ENCODE assay signal across 8 cellular contexts in genomic region chr9:5437254-5438216, GRCh38. TPM values are rescaled to one million over a fixed set of nuclear protein-coding genes. Genes with fewer than 3 reads are reported as not detected.
A peak's percentile ranks its signal among the peaks of the same experiment; 100 is the strongest.
DNase-seq lines count a peak whose midpoint lies in the region; ATAC-seq lines count a peak whose summit lies in the region.

Gene PLGRKT, minus strand, starts transcription at chr9:5437925. Its CDS starts 5,948 bp downstream, at chr9:5431977.

- DNase-seq in Ammon's horn (ENCODE audit: low spot score) (peak; percentile 98), NCI-H460 (ENCODE audit: extremely low read depth, low read depth) (peak; percentile 89), cerebellum (ENCODE audit: low spot score) (peak; percentile 94), islet precursor cell (peak; percentile 98)
- peak; percentile 82 for DNase-seq in activated CD4-positive, alpha-beta T cell treated with anti-CD3 and anti-CD28 coated beads for 1 hour
- peak; percentile 81 to 86 (median 85) for DNase-seq in stimulated activated CD4-positive, alpha-beta T cell treated with anti-CD3 and anti-CD28 coated beads, Interleukin-12 subunit alpha, Interleukin-12 subunit beta, amount 100 ng/mL, for 48 hours (ENCODE audit: low read depth in 2 of 3, low spot score in 1 of 3)

- ATAC-seq in GM19043 (IDR thresholded peaks at IDR 0.05; ENCODE audit: low read depth, unreplicated experiment) (peak; percentile 75), HG03378 (IDR thresholded peaks at IDR 0.05; ENCODE audit: unreplicated experiment) (peak; percentile 75)

RNA-seq across cellular contexts. Expression of gene PLGRKT, which starts in this region (rescaled TPM):
- 42.6 and 53.0 TPM in 2 replicates for total RNA-seq in NCI-H460 (2014; rRNA removed; shearing (Covaris generic))
- polyA plus RNA-seq in NCI-H460 (2014; cell fraction: nucleus; rRNA removed): 31.0 and 35.2 TPM in 2 replicates
- 12.3 TPM for total RNA-seq in cerebellum

Comparison
In these comparisons a context has a peak if more than half of its experiments do, and no peak if none do; other contexts are left out.
1. Peak in every context shown above with its lines: DNase-seq and ATAC-seq.